ENCODE assay signal across 17 cellular contexts in genomic region chr1:196361112-196361714, GRCh38.
DNase-seq lines count a peak whose midpoint lies in the region; ATAC-seq and TF ChIP-seq lines count a peak whose summit lies in the region.
"Had no signal": no experiment of that assay in that cellular context is flagged by ENCODE, and none has a peak within 500 bp of the region (broad histone marks: within the 10 kb centered on the region; RNA-seq: fewer than 3 reads in every experiment).

No MANE protein-coding gene starts in this region.

- H3K27ac ChIP-seq in HCT116 (ENCODE audit: low read depth, low read length), result no peak overlapping the region
- no peak overlapping the region for H3K27ac ChIP-seq in RWPE2 (ENCODE audit: poor library complexity, severe bottlenecking)
- no peak overlapping the region for H3K27ac ChIP-seq in hepatocyte
- H3K27ac ChIP-seq: pancreas, transverse colon had no signal

- H3K4me3 ChIP-seq in HCT116 (replicated peaks in 1 of 2; ENCODE audit: low read depth in 1 of 2, low read length in 2 of 2) (no peak overlapping the region), RWPE2 (ENCODE audit: severe bottlenecking) (no peak overlapping the region), hepatocyte (no peak overlapping the region)
- H3K4me3 ChIP-seq: pancreas, transverse colon had no signal

- CTCF ChIA-PET in HCT116 (lab: Charles Lee), result interaction anchor here (0.7 kb wide), 1 partner anchor 12 kb away, joined by 4 read pairs; no protein-coding TSS in a partner anchor

- H4K20me1 ChIP-seq in HCT116 (ENCODE audit: insufficient read depth) (no peaks in the 10 kb centered on the region), hepatocyte (ENCODE audit: insufficient read depth, poor library complexity, severe bottlenecking) (no peaks in the 10 kb centered on the region)

- intact Hi-C loops in HCT116 (cut with micrococcal nuclease), result no loop called here

- H3K9ac ChIP-seq in HCT116 (ENCODE audit: low read length), result no peak overlapping the region

- DNase-seq in A172 (ENCODE audit: low spot score) (peak; percentile 42), HCT116 (ENCODE audit: low read depth, low spot score) (peak; percentile 73), RWPE2 (ENCODE audit: low spot score) (no peak), hepatocyte (ENCODE audit: low spot score) (peak; percentile 66), SHP77 treated with DMSO at 0.1 percent for 48 hours (lab: John Stamatoyannopoulos, UW) (no peak), NCI-H1105 treated with DMSO at 0.1 percent for 48 hours (lab: John Stamatoyannopoulos, UW) (no peak), anterior cingulate cortex (lab: John Stamatoyannopoulos, UW) (no peak)
- DNase-seq in NK-92 treated with Interleukin-12 subunit alpha and Interleukin-12 subunit beta, amount 100 ng/mL, for 24 hours (lab: John Stamatoyannopoulos, UW), result no peak
- DNase-seq: activated CD4-positive, alpha-beta memory T cell treated with anti-CD3 and anti-CD28 coated beads, Interleukin-2, amount 10 ng/mL, durations not matched to agents 7 days and 5 days; activated naive CD4-positive, alpha-beta T cell treated with anti-CD3 and anti-CD28 coated beads for 36 hours; central memory CD4-positive, alpha-beta T cell; DMS 273 treated with DMSO at 0.1 percent for 48 hours; midbrain; NCI-H1105; pancreas; stimulated activated CD4-positive, alpha-beta T cell treated with anti-CD3 and anti-CD28 coated beads, Interleukin-15, amount 100 ng/mL, for 24 hours; transverse colon had no signal

- TF ChIP-seq CTCF in HCT116 (IDR thresholded peaks at IDR 0.05 in 2 of 3, conservative IDR thresholded peaks at IDR 0.05 in 1 of 3; ENCODE audit: borderline replicate concordance in 1 of 3, insufficient read depth in 1 of 3, low read depth in 2 of 3, low read length in 2 of 3), result no peak
- TF ChIP-seq CTCF in RWPE2 (IDR thresholded peaks at IDR 0.05; ENCODE audit: poor library complexity, severe bottlenecking), result no peak
- TF ChIP-seq CTCF in hepatocyte (IDR thresholded peaks at IDR 0.05; ENCODE audit: poor library complexity), result no peak

- TF ChIP-seq POLR2A in HCT116 (IDR thresholded peaks at IDR 0.05; ENCODE audit: borderline replicate concordance, extremely low read depth, insufficient read depth, insufficient read length), result no peak

- WGBS in hepatocyte (ENCODE audit: low lambda C conversion rate, missing lambda C conversion rate), result 60% methylated on average over 5 of the region's 5 CpGs

- no peak for TF ChIP-seq RAD21 in HCT116 (IDR thresholded peaks at IDR 0.05; ENCODE audit: low read depth)

- BruUV-seq in HCT116 (replicated peaks; lab: Mats Ljungman, UMichigan), result no TSS peak

- H3K9me3 ChIP-seq in HCT116 (ENCODE audit: control insufficient read depth in 1 of 2, insufficient read depth in 1 of 2, low read depth in 1 of 2, low read length in 2 of 2), result no peaks in the 10 kb centered on the region
- no peaks in the 10 kb centered on the region for H3K9me3 ChIP-seq in RWPE2 (ENCODE audit: severe bottlenecking)
- H3K9me3 ChIP-seq in hepatocyte (ENCODE audit: low read depth), result no peaks in the 10 kb centered on the region
- H3K9me3 ChIP-seq: pancreas, transverse colon had no signal

- H3K27me3 ChIP-seq in HCT116 (ENCODE audit: insufficient read depth, low read length) (no peaks in the 10 kb centered on the region), RWPE2 (ENCODE audit: insufficient read depth, poor library complexity, severe bottlenecking) (no peaks in the 10 kb centered on the region), hepatocyte (no peaks in the 10 kb centered on the region)
- H3K27me3 ChIP-seq: pancreas, transverse colon had no signal

- POLR2A ChIA-PET in HCT116 (lab: Charles Lee), result no interaction called here

- H3K4me1 ChIP-seq in HCT116 (ENCODE audit: control insufficient read depth in 1 of 2, insufficient read depth in 2 of 2, low read length in 2 of 2), result peaks cover 0 to 13% of the 10 kb centered on the region in 2 experiments; a peak in 2 of 4 replicates
- H3K4me1 ChIP-seq in RWPE2 (ENCODE audit: insufficient read depth, poor library complexity, severe bottlenecking), result no peaks in the 10 kb centered on the region
- H3K4me1 ChIP-seq in hepatocyte (ENCODE audit: insufficient read depth), result no peaks in the 10 kb centered on the region
- H3K4me1 ChIP-seq: pancreas, transverse colon had no signal

- H3K4me2 ChIP-seq in HCT116 (ENCODE audit: low read length) (peak overlapping the region; percentile 36), hepatocyte (no peak overlapping the region)

- H3K36me3 ChIP-seq in HCT116 (ENCODE audit: control insufficient read depth in 1 of 2, insufficient read depth in 2 of 2, low read length in 2 of 2) (no peaks in the 10 kb centered on the region), RWPE2 (ENCODE audit: low read depth) (no peaks in the 10 kb centered on the region), hepatocyte (replicated peaks; ENCODE audit: insufficient read depth, low read depth) (no peaks in the 10 kb centered on the region)
- H3K36me3 ChIP-seq: pancreas, transverse colon had no signal

- H3K9me2 ChIP-seq in HCT116 (ENCODE audit: insufficient read depth) (no peaks in the 10 kb centered on the region), hepatocyte (replicated peaks; ENCODE audit: insufficient read depth) (no peaks in the 10 kb centered on the region)

- ATAC-seq in HCT116 (peak; percentile 78), RWPE2 (ENCODE audit: low read depth) (peak; percentile 73)
- ATAC-seq: pancreas had no signal

- no peaks in the 10 kb centered on the region for H3K79me2 ChIP-seq in HCT116 (ENCODE audit: insufficient read depth, low read length)
- H3K79me2 ChIP-seq in hepatocyte, result no peaks in the 10 kb centered on the region

- RAD21 ChIA-PET in HCT116 (lab: Charles Lee; ENCODE audit: low non-redundant PET in 1 of 2, low total read pairs in 2 of 2, uncharacterized antibody in 2 of 2, unreplicated experiment in 2 of 2), result no interaction called here

- H2AFZ ChIP-seq in HCT116 (ENCODE audit: low read depth, low read length, poor library complexity, severe bottlenecking) (no peak overlapping the region), hepatocyte (no peak overlapping the region)

TF ChIP-seq in HCT116, 20 proteins besides CTCF, POLR2A, EP300 and RAD21:
- TF ChIP-seq SP1 (IDR thresholded peaks at IDR 0.05; ENCODE audit: low read depth) (peak; percentile 64), SIN3A (IDR thresholded peaks at IDR 0.05; ENCODE audit: low read depth) (no peak), JUND (IDR thresholded peaks at IDR 0.05) (peak; percentile 77), CBX3 (IDR thresholded peaks at IDR 0.05; ENCODE audit: low read depth) (peak; percentile 78), EZH2 (IDR thresholded peaks at IDR 0.05) (no peak), CEBPB (IDR thresholded peaks at IDR 0.05; ENCODE audit: low read depth) (peak; percentile 64), FOSL1 (IDR thresholded peaks at IDR 0.05; ENCODE audit: low read depth) (peak; percentile 81), TCF7L2 (IDR thresholded peaks at IDR 0.05; ENCODE audit: borderline replicate concordance, extremely low read depth, insufficient read depth, insufficient read length) (no peak), YY1 (IDR thresholded peaks at IDR 0.05; ENCODE audit: extremely low read depth, insufficient replicate concordance, low read depth, low read length) (no peak), REST (IDR thresholded peaks at IDR 0.05; ENCODE audit: low read depth) (no peak), POLR2AphosphoS5 (IDR thresholded peaks at IDR 0.05; ENCODE audit: low read depth, low read length) (peak; percentile 36; the same call in 1 of the 2 replicates), MAX (IDR thresholded peaks at IDR 0.05) (peak; percentile 28; the same call in 1 of the 2 replicates)

Comparison
In these comparisons a context has a peak if more than half of its experiments do, and no peak if none do; other contexts are left out.
1. DNase-seq: peak in A172 (single experiment), HCT116 (single experiment) and hepatocyte (single experiment); none in RWPE2 (single experiment), NK-92 treated with Interleukin-12 subunit alpha and Interleukin-12 subunit beta, amount 100 ng/mL, for 24 hours (single experiment), SHP77 treated with DMSO at 0.1 percent for 48 hours (single experiment), NCI-H1105 treated with DMSO at 0.1 percent for 48 hours (single experiment) and anterior cingulate cortex (0 of 58).